Comparison of ENCODE assay signal across 8 cellular contexts in genomic region chr17:43661699-43662431, GRCh38. TPM values are rescaled to one million over a fixed set of nuclear protein-coding genes. Genes with fewer than 3 reads are reported as not detected.
DNase-seq lines count a peak whose midpoint lies in the region; ATAC-seq and TF ChIP-seq lines count a peak whose summit lies in the region.

Gene MEOX1, minus strand, starts transcription at chr17:43661922. Its CDS starts 388 bp downstream, at chr17:43661534.

- peak within 1 kb of the TSS; percentile 50 for H3K9ac ChIP-seq in neuronal stem cell (ENCODE audit: low read depth, low read length, poor library complexity)

- H2BK5ac ChIP-seq in neuronal stem cell (ENCODE audit: low read length): peak within 1 kb of the TSS; percentile 33

- H2AFZ ChIP-seq in neuronal stem cell (ENCODE audit: low read length): no peak within 1 kb of the TSS

- no peak for DNase-seq in CD8-positive, alpha-beta memory T cell
- DNase-seq in NCI-H82 treated with DMSO at 0.1 percent for 48 hours (lab: John Stamatoyannopoulos, UW; ENCODE audit: unreplicated experiment): peak; percentile 86
- DNase-seq in choroid plexus epithelial cell (ENCODE audit: low read depth): peak; percentile 70
- no peak for DNase-seq in neuronal stem cell (ENCODE audit: low spot score)
- DNase-seq in dorsolateral prefrontal cortex: no peak
- DNase-seq in anterior cingulate cortex (lab: John Stamatoyannopoulos, UW): no peak
- DNase-seq in NCI-H2081 treated with DMSO at 0.1 percent for 48 hours (lab: John Stamatoyannopoulos, UW): no peak

- H3K14ac ChIP-seq in neuronal stem cell (ENCODE audit: low read length): no peak within 1 kb of the TSS

- peaks cover 0 to 2% of the 10 kb centered on the region in 2 donors for H3K27me3 Mint-ChIP-seq in CD8-positive, alpha-beta memory T cell

- H3K27ac Mint-ChIP-seq in CD8-positive, alpha-beta memory T cell: peak within 1 kb of the TSS; percentile 52 to 87 (median 72)

- H2BK12ac ChIP-seq in neuronal stem cell (ENCODE audit: low read length): peak within 1 kb of the TSS; percentile 85

- H2BK15ac ChIP-seq in neuronal stem cell (ENCODE audit: low read length): peak within 1 kb of the TSS; percentile 94

- H3K4me1 ChIP-seq in CD8-positive, alpha-beta memory T cell (ENCODE audit: insufficient read depth, low read length): peaks cover 39% of the 10 kb centered on the region
- peaks cover 13 to 38% of the 10 kb centered on the region in 2 donors for H3K4me1 ChIP-seq in neuronal stem cell (ENCODE audit: control insufficient read depth in 2 of 2, insufficient read depth in 1 of 2, low read depth in 1 of 2, low read length in 2 of 2)

- no peak within 1 kb of the TSS for H3K27ac ChIP-seq in CD8-positive, alpha-beta memory T cell (ENCODE audit: low read depth, low read length)
- H3K27ac ChIP-seq in neuronal stem cell (replicated peaks; ENCODE audit: low read length): peak within 1 kb of the TSS; percentile 58
- no peak within 1 kb of the TSS for H3K27ac ChIP-seq in dorsolateral prefrontal cortex

- no peaks in the 10 kb centered on the region for H3K27me3 ChIP-seq in CD8-positive, alpha-beta memory T cell (ENCODE audit: insufficient read depth, low read length, poor library complexity, severe bottlenecking)
- H3K27me3 ChIP-seq in neuronal stem cell (ENCODE audit: control insufficient read depth in 3 of 3, insufficient read depth in 3 of 3, low read depth in 1 of 3, low read length in 3 of 3): peaks cover 0 to 24% (median 0%) of the 10 kb centered on the region in 3 experiments
- H3K27me3 ChIP-seq in dorsolateral prefrontal cortex: peaks cover 0 to 9% (median 0%) of the 10 kb centered on the region in 45 donors

- peak within 1 kb of the TSS; percentile 90 for H3K18ac ChIP-seq in neuronal stem cell (ENCODE audit: low read length)

- H3K4me1 Mint-ChIP-seq in CD8-positive, alpha-beta memory T cell: peaks cover 25 to 60% (median 46%) of the 10 kb centered on the region in 3 donors

- intact Hi-C loops in dorsolateral prefrontal cortex (cut with DNase I): no loop called here

- H3K4me2 ChIP-seq in neuronal stem cell (ENCODE audit: insufficient read depth, low read length, poor library complexity, severe bottlenecking): no peak within 1 kb of the TSS

- POLR2A ChIA-PET in CD8-positive, alpha-beta memory T cell (lab: Charles Lee): no interaction called here

- no peak for ATAC-seq in HG02840 (IDR thresholded peaks at IDR 0.05; ENCODE audit: low FRiP score, unreplicated experiment)

- no peak within 1 kb of the TSS for H3K23ac ChIP-seq in neuronal stem cell (ENCODE audit: low read depth, low read length, poor library complexity)

- CTCF ChIA-PET in CD8-positive, alpha-beta memory T cell (lab: Charles Lee): interaction anchor here (0.8 to 3.8 kb wide), 2 partner anchors 12 to 199 kb away, joined by 3 to 13 read pairs; no protein-coding TSS in a partner anchor

- no peaks in the 10 kb centered on the region for H3K79me1 ChIP-seq in neuronal stem cell (ENCODE audit: low read depth, low read length)

- no peak within 1 kb of the TSS for H3K4ac ChIP-seq in neuronal stem cell (ENCODE audit: low read length)

- no CpG with 5 or more reads among the region's 8 CpGs for WGBS in neuronal stem cell (ENCODE audit: extremely low coverage in 2 of 2, insufficient read length in 2 of 2, insufficient replicate concordance in 1 of 2), 2 donors

- peak within 1 kb of the TSS; percentile 72 for H2BK120ac ChIP-seq in neuronal stem cell (ENCODE audit: low read depth, low read length)

- TF ChIP-seq CTCF in choroid plexus epithelial cell (conservative IDR thresholded peaks at IDR 0.05; ENCODE audit: low read depth, low read length): no peak
- no peak for TF ChIP-seq CTCF in dorsolateral prefrontal cortex (IDR thresholded peaks at IDR 0.05 in 54 of 56, conservative IDR thresholded peaks at IDR 0.05 in 2 of 56; ENCODE audit: low read depth in 1 of 56, partially characterized antibody in 56 of 56)

- H4K91ac ChIP-seq in neuronal stem cell (ENCODE audit: low read depth, low read length, poor library complexity): no peak within 1 kb of the TSS

- H2AK5ac ChIP-seq in neuronal stem cell (ENCODE audit: low read depth, low read length): peak within 1 kb of the TSS; percentile 100

- H3K9me3 Mint-ChIP-seq in CD8-positive, alpha-beta memory T cell: no peaks in the 10 kb centered on the region

- H4K8ac ChIP-seq in neuronal stem cell (ENCODE audit: low read depth, low read length): no peak within 1 kb of the TSS

- H3K9me3 ChIP-seq in CD8-positive, alpha-beta memory T cell (ENCODE audit: low read length): no peaks in the 10 kb centered on the region
- no peaks in the 10 kb centered on the region for H3K9me3 ChIP-seq in neuronal stem cell (replicated peaks in 1 of 2; ENCODE audit: control insufficient read depth in 2 of 2, insufficient read depth in 1 of 2, low read depth in 1 of 2, low read length in 2 of 2)

- H3K36me3 ChIP-seq in CD8-positive, alpha-beta memory T cell (ENCODE audit: insufficient read depth, low read length): no peaks in the 10 kb centered on the region
- no peaks in the 10 kb centered on the region for H3K36me3 ChIP-seq in neuronal stem cell (replicated peaks in 1 of 2; ENCODE audit: control insufficient read depth in 2 of 2, insufficient read depth in 2 of 2, low read length in 2 of 2)

- peak within 1 kb of the TSS; percentile 39 for H3K4me3 ChIP-seq in CD8-positive, alpha-beta memory T cell (ENCODE audit: low read length)
- H3K4me3 ChIP-seq in choroid plexus epithelial cell (ENCODE audit: low read depth, low read length) (no peak within 1 kb of the TSS), neuronal stem cell (ENCODE audit: low read length in 2 of 2) (no peak within 1 kb of the TSS), dorsolateral prefrontal cortex (no peak within 1 kb of the TSS)

- H3K36me3 Mint-ChIP-seq in CD8-positive, alpha-beta memory T cell: no peaks in the 10 kb centered on the region

- H3K4me3 Mint-ChIP-seq in CD8-positive, alpha-beta memory T cell: peak within 1 kb of the TSS; percentile 30 to 87 (median 75)

RNA-seq across cellular contexts. Expression of gene MEOX1, which starts in this region (rescaled TPM):
- total RNA-seq in CD8-positive, alpha-beta memory T cell: 1 to 10 TPM in 1 of 2 experiments, under 1 TPM in 1; 0.86 to 1.2 TPM
- 5.4 TPM for polyA plus RNA-seq in CD8-positive, alpha-beta memory T cell
- polyA plus RNA-seq in neuronal stem cell (2013, experiment 1 of 2): 0.14 TPM
- 0.08 TPM for polyA plus RNA-seq in neuronal stem cell (2013, experiment 2 of 2)
- not detected for total RNA-seq in dorsolateral prefrontal cortex

Comparison
In these comparisons a context has a peak if more than half of its experiments do, and no peak if none do; other contexts are left out.
1. DNase-seq: peak in NCI-H82 treated with DMSO at 0.1 percent for 48 hours (single experiment) and choroid plexus epithelial cell (single experiment); none in CD8-positive, alpha-beta memory T cell (0 of 5), neuronal stem cell (single experiment), dorsolateral prefrontal cortex (0 of 10), anterior cingulate cortex (0 of 58) and NCI-H2081 treated with DMSO at 0.1 percent for 48 hours (single experiment).